In the genomic region with DNA sequence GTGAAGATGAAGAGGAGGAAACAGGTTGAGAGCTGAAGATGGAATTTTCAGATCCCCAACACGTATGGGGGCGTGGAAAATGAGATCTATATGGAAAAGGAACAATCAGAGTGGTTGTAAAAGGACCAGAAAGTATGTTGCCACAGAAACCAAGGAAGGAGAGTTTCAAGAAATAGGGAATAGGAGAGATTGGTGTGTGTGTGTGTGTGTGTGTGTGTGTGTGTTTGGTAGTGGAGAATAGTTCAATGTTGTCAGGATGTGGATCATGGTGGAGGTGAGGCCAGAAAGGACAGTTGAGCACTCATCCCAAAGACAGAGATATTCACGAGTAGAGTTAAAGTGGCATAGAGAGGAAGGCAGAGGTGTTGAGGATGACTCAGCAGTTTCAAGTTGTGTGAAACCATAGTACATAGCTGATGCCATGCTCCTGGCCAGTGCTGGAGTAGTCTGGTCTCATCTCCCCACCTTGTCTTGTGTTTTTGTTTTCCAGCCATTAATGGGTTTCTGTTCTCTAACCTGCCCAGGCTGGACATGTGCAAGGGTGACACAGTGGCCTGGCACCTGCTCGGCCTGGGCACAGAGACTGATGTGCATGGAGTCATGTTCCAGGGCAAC, we compare ENCODE assay signal across 12 cellular contexts. TPM values are rescaled to one million over a fixed set of nuclear protein-coding genes. Genes with fewer than 3 reads are reported as not detected.
A peak's percentile ranks its signal among the peaks of the same experiment; 100 is the strongest.
DNase-seq lines count a peak whose midpoint lies in the region; ATAC-seq and TF ChIP-seq lines count a peak whose summit lies in the region.
"Had no signal": no experiment of that assay in that cellular context is flagged by ENCODE, and none has a peak within 500 bp of the region (broad histone marks: within the 10 kb centered on the region; RNA-seq: fewer than 3 reads in every experiment).

No MANE protein-coding gene starts in this region.

- no peaks in the 10 kb centered on the region for H3K4me1 ChIP-seq in testis
- no peaks in the 10 kb centered on the region for H3K4me1 ChIP-seq in tibial nerve

- no peak overlapping the region for H3K4me3 Mint-ChIP-seq in activated T-helper 17 cell treated with anti-CD3 and anti-CD28 coated beads, Interleukin-2, amount 50 U/mL, for 72 hours

- TF ChIP-seq POLR2A in testis (IDR thresholded peaks at IDR 0.05) (no peak), tibial nerve (IDR thresholded peaks at IDR 0.05) (no peak)

- H3K36me3 ChIP-seq in testis (ENCODE audit: low read depth, missing control alignments) (no peaks in the 10 kb centered on the region), tibial nerve (no peaks in the 10 kb centered on the region)

- no peaks in the 10 kb centered on the region for H3K9me3 ChIP-seq in testis
- H3K9me3 ChIP-seq in tibial nerve: no peaks in the 10 kb centered on the region

- H3K27ac ChIP-seq in testis (no peak overlapping the region), tibial nerve (no peak overlapping the region)

- intact Hi-C loops in Right ventricle myocardium inferior (cut with DNase I) (no loop called here), testis (cut with DNase I; ENCODE audit: low total_unique reads) (no loop called here)

- no peaks in the 10 kb centered on the region for H3K9me3 Mint-ChIP-seq in activated T-helper 17 cell treated with anti-CD3 and anti-CD28 coated beads, Interleukin-2, amount 50 U/mL, for 72 hours

- H3K27ac Mint-ChIP-seq in activated T-helper 17 cell treated with anti-CD3 and anti-CD28 coated beads, Interleukin-2, amount 50 U/mL, for 72 hours: no peak overlapping the region

- ATAC-seq in GM19025 (IDR thresholded peaks at IDR 0.05; ENCODE audit: low read depth, unreplicated experiment) (peak; percentile 68), HG02870 (IDR thresholded peaks at IDR 0.05; ENCODE audit: unreplicated experiment) (peak; percentile 43), Right ventricle myocardium inferior (no peak)
- peak; percentile 70 for ATAC-seq in activated T-helper 17 cell treated with anti-CD3 and anti-CD28 coated beads, Interleukin-2, amount 50 U/mL, for 72 hours (replicated peaks)

- H3K4me1 Mint-ChIP-seq in activated T-helper 17 cell treated with anti-CD3 and anti-CD28 coated beads, Interleukin-2, amount 50 U/mL, for 72 hours: peaks cover 17% of the 10 kb centered on the region

- H3K27me3 ChIP-seq in testis (no peaks in the 10 kb centered on the region), tibial nerve (peaks cover 0 to 5% of the 10 kb centered on the region in 2 donors)

- TF ChIP-seq EP300 in tibial nerve (IDR thresholded peaks at IDR 0.05): no peak

- no peaks in the 10 kb centered on the region for H3K27me3 Mint-ChIP-seq in activated T-helper 17 cell treated with anti-CD3 and anti-CD28 coated beads, Interleukin-2, amount 50 U/mL, for 72 hours

- H3K4me3 ChIP-seq in GM12865 (ENCODE audit: low read depth, low read length): no peak overlapping the region
- H3K4me3 ChIP-seq in testis: no peak overlapping the region
- H3K4me3 ChIP-seq in tibial nerve: no peak overlapping the region

- WGBS in testis, 2 donors: 73 to 89% methylated on average over 3 to 4 of the region's 4 CpGs
- 60 to 65% methylated on average over 3 to 4 of the region's 4 CpGs for WGBS in tibial nerve, 2 donors

- DNase-seq in GM12865 (ENCODE audit: low read depth): peak; percentile 17
- DNase-seq in Right ventricle myocardium inferior (ENCODE audit: missing footprints): no peak
- DNase-seq in testis: no peak
- DNase-seq in tibial nerve (ENCODE audit: low spot score in 2 of 2): no peak
- DNase-seq in activated naive CD4-positive, alpha-beta T cell treated with anti-CD3 and anti-CD28 coated beads, Interleukin-2, amount 50 U/mL, for 16 hours: no peak
- DNase-seq: C1 segment of cervical spinal cord, H7, kidney, NCI-H2029 treated with DMSO at 0.1 percent for 48 hours had no signal

- no peaks in the 10 kb centered on the region for H3K36me3 Mint-ChIP-seq in activated T-helper 17 cell treated with anti-CD3 and anti-CD28 coated beads, Interleukin-2, amount 50 U/mL, for 72 hours (ENCODE audit: low read depth)

- TF ChIP-seq CTCF in GM12865 (IDR thresholded peaks at IDR 0.05; ENCODE audit: insufficient read depth, low read depth, low read length, missing control alignments) (no peak), testis (IDR thresholded peaks at IDR 0.05) (no peak), tibial nerve (IDR thresholded peaks at IDR 0.05) (no peak)

RNA-seq across cellular contexts. Expression of a gene that starts 36.1 kb away (rescaled TPM):
- total RNA-seq in activated T-helper 17 cell treated with anti-CD3 and anti-CD28 coated beads, Interleukin-2, amount 50 U/mL, for 72 hours: not detected
- total RNA-seq in Right ventricle myocardium inferior: 8.0 TPM
- 10 to 100 TPM in 1 of 2 donors, 1 to 10 TPM in 1; 6.3 to 10.8 TPM for total RNA-seq in testis
- 10.8 TPM for polyA plus RNA-seq in testis (ENCODE audit: insufficient read depth, low read depth, low replicate concordance)
- total RNA-seq in tibial nerve: 10 to 100 TPM in 3 of 4 donors, 1 to 10 TPM in 1; 7.2 to 30.0 (median 24.1) TPM
